25 cellular contexts compared by ENCODE assay signal in the genomic region with DNA sequence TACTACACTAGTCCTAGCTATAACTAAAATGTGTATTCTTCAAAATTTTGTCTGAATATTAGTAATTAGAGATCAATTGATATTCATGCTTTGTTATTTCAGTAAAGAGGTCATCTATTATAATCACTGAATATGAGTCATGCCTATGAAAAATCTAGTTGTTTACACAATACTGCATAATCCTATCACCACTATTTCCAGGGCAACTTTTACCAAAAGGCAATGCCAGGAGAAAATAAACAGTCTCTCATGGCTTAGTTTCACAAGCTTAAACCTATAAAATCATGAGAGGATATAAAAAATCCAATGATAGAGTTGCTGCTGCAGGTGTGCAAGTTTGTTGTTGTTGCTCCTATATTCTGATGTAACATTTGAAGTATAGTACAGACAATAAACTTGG.
"Had no signal": no experiment of that assay in that cellular context is flagged by ENCODE, and none has a peak within 500 bp of the region (broad histone marks: within the 10 kb centered on the region; RNA-seq: fewer than 3 reads in every experiment).

No MANE protein-coding gene starts in this region.

- H3K4me3 ChIP-seq: esophagus muscularis mucosa, gastrocnemius medialis, upper lobe of right lung had no signal

- H3K36me3 ChIP-seq: brain microvascular endothelial cell, esophagus muscularis mucosa, gastrocnemius medialis, upper lobe of right lung had no signal

- H3K27ac ChIP-seq: brain microvascular endothelial cell, esophagus muscularis mucosa, gastrocnemius medialis, upper lobe of right lung had no signal

- H3K4me1 Mint-ChIP-seq: activated CD4-positive, alpha-beta memory T cell treated with anti-CD3 and anti-CD28 coated beads, Interleukin-2, amount 10 ng/mL, durations not matched to agents 7 days and 5 days; nephron progenitor cell had no signal

- DNase-seq: activated CD4-positive, alpha-beta memory T cell treated with anti-CD3 and anti-CD28 coated beads, Interleukin-2, amount 10 ng/mL, durations not matched to agents 7 days and 5 days; activated CD4-positive, alpha-beta T cell treated with anti-CD3 and anti-CD28 coated beads for 48 hours; activated CD4-positive, CD25-positive, alpha-beta regulatory T cell; activated naive CD4-positive, alpha-beta T cell treated with Interleukin-2 at 50 U/mL for 16 hours; activated T-cell treated with anti-CD3 and anti-CD28 coated beads, Interleukin-2, amount 50 U/mL, for 24 hours; aorta; brain microvascular endothelial cell; cortex of kidney; gastrocnemius medialis; head of caudate nucleus; kidney; mammary epithelial cell; midbrain; nephron progenitor cell; nucleus accumbens; posterior cingulate gyrus; retina; stimulated activated CD8-positive, alpha-beta memory T cell treated with anti-CD3 and anti-CD28 coated beads, Interleukin-4, amount 100 ng/mL, for 48 hours; stimulated activated naive CD4-positive, alpha-beta T cell; T-helper 1 cell; T-helper 9 cell; upper lobe of right lung had no signal

- H3K9me3 Mint-ChIP-seq: activated CD4-positive, alpha-beta memory T cell treated with anti-CD3 and anti-CD28 coated beads, Interleukin-2, amount 10 ng/mL, durations not matched to agents 7 days and 5 days; activated T-cell treated with anti-CD3 and anti-CD28 coated beads, Interleukin-2, amount 50 U/mL, for 24 hours; activated T-helper 2 cell treated with anti-CD3 and anti-CD28 coated beads, Interferon-gamma antibody, Interleukin-2, Interleukin-4, amounts not matched to agents 10 μg/mL and 5 μg/mL and 100 μg/mL, durations not matched to agents 14 hours and 24 hours and 36 hours; nephron progenitor cell had no signal

- H3K27me3 Mint-ChIP-seq: activated CD4-positive, alpha-beta memory T cell treated with anti-CD3 and anti-CD28 coated beads, Interleukin-2, amount 10 ng/mL, durations not matched to agents 7 days and 5 days; activated T-cell treated with anti-CD3 and anti-CD28 coated beads, Interleukin-2, amount 50 U/mL, for 24 hours had no signal

- ATAC-seq: gastrocnemius medialis, left lobe of liver had no signal

- H3K4me3 Mint-ChIP-seq: activated CD4-positive, alpha-beta memory T cell treated with anti-CD3 and anti-CD28 coated beads, Interleukin-2, amount 10 ng/mL, durations not matched to agents 7 days and 5 days; activated T-cell treated with anti-CD3 and anti-CD28 coated beads, Interleukin-2, amount 50 U/mL, for 24 hours; nephron progenitor cell had no signal

- H3K4me1 ChIP-seq: esophagus muscularis mucosa, gastrocnemius medialis, upper lobe of right lung had no signal

- H3K9me3 ChIP-seq: esophagus muscularis mucosa, gastrocnemius medialis, upper lobe of right lung had no signal

- H3K27ac Mint-ChIP-seq: activated CD4-positive, alpha-beta memory T cell treated with anti-CD3 and anti-CD28 coated beads, Interleukin-2, amount 10 ng/mL, durations not matched to agents 7 days and 5 days; activated T-cell treated with anti-CD3 and anti-CD28 coated beads, Interleukin-2, amount 50 U/mL, for 24 hours; activated T-helper 2 cell treated with anti-CD3 and anti-CD28 coated beads, Interferon-gamma antibody, Interleukin-2, Interleukin-4, amounts not matched to agents 10 μg/mL and 5 μg/mL and 100 μg/mL, durations not matched to agents 14 hours and 24 hours and 36 hours; nephron progenitor cell had no signal

- H3K27me3 ChIP-seq: brain microvascular endothelial cell, esophagus muscularis mucosa, gastrocnemius medialis, upper lobe of right lung had no signal
